1 cellular context compared by ENCODE assay signal in the genomic region with DNA sequence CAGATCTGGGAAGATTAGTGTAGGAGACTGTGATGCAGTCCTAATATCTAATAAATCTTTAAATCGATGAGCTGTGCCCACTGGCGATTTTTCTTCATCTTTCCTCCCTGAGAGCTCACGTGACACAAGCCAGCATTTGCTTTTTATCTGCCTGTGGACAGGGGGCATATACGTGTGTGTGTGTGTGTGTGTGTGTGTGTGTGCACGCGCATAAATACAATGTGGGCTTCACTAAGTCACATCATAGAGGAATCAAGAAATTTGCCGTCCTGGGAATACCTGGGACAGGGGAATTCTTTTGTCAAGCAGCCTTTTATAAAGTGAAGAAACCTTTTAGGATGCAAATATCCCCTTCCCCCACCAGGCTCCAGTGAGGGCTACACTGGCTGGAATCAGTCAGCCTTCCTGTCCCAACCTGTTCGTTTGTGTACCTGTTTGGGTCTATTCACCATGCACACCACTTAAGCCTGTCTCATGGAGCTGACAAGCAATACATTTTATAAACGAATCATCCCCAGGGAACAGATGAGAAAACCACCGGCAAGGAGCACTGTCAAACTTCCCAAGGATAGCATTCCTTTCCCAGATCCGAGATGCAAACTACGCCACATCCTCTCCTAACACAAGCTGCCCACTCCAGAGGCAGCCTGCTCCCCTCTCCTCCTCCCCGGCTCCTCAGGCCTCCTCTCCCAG.
TF ChIP-seq lines count a peak whose summit lies in the region.

No MANE protein-coding gene starts in this region.

TF ChIP-seq in GM23338, 12 proteins besides CTCF, POLR2A, EP300 and RAD21 (continued from another document):
- TF ChIP-seq, protein P1, sequence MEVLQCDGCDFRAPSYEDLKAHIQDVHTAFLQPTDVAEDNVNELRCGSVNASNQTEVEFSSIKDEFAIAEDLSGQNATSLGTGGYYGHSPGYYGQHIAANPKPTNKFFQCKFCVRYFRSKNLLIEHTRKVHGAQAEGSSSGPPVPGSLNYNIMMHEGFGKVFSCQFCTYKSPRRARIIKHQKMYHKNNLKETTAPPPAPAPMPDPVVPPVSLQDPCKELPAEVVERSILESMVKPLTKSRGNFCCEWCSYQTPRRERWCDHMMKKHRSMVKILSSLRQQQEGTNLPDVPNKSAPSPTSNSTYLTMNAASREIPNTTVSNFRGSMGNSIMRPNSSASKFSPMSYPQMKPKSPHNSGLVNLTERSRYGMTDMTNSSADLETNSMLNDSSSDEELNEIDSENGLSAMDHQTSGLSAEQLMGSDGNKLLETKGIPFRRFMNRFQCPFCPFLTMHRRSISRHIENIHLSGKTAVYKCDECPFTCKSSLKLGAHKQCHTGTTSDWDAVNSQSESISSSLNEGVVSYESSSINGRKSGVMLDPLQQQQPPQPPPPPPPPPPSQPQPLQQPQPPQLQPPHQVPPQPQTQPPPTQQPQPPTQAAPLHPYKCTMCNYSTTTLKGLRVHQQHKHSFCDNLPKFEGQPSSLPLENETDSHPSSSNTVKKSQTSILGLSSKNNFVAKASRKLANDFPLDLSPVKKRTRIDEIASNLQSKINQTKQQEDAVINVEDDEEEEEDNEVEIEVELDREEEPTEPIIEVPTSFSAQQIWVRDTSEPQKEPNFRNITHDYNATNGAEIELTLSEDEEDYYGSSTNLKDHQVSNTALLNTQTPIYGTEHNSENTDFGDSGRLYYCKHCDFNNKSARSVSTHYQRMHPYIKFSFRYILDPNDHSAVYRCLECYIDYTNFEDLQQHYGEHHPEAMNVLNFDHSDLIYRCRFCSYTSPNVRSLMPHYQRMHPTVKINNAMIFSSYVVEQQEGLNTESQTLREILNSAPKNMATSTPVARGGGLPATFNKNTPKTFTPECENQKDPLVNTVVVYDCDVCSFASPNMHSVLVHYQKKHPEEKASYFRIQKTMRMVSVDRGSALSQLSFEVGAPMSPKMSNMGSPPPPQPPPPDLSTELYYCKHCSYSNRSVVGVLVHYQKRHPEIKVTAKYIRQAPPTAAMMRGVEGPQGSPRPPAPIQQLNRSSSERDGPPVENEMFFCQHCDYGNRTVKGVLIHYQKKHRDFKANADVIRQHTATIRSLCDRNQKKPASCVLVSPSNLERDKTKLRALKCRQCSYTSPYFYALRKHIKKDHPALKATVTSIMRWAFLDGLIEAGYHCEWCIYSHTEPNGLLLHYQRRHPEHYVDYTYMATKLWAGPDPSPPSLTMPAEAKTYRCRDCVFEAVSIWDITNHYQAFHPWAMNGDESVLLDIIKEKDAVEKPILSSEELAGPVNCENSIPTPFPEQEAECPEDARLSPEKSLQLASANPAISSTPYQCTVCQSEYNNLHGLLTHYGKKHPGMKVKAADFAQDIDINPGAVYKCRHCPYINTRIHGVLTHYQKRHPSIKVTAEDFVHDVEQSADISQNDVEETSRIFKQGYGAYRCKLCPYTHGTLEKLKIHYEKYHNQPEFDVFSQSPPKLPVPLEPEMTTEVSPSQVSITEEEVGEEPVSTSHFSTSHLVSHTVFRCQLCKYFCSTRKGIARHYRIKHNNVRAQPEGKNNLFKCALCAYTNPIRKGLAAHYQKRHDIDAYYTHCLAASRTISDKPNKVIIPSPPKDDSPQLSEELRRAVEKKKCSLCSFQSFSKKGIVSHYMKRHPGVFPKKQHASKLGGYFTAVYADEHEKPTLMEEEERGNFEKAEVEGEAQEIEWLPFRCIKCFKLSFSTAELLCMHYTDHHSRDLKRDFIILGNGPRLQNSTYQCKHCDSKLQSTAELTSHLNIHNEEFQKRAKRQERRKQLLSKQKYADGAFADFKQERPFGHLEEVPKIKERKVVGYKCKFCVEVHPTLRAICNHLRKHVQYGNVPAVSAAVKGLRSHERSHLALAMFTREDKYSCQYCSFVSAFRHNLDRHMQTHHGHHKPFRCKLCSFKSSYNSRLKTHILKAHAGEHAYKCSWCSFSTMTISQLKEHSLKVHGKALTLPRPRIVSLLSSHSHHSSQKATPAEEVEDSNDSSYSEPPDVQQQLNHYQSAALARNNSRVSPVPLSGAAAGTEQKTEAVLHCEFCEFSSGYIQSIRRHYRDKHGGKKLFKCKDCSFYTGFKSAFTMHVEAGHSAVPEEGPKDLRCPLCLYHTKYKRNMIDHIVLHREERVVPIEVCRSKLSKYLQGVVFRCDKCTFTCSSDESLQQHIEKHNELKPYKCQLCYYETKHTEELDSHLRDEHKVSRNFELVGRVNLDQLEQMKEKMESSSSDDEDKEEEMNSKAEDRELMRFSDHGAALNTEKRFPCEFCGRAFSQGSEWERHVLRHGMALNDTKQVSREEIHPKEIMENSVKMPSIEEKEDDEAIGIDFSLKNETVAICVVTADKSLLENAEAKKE (CRISPR knock-in tag; IDR thresholded peaks at IDR 0.05): 0 out of 2 replicates have a peak, but pooled peaks have one; percentile 6
TF ChIP-seq in GM23338: peak in this region for 2.
